Comparison of ENCODE assay signal across 1 cellular context in genomic region chr16:85641305-85641704, GRCh38.
TF ChIP-seq lines count a peak whose summit lies in the region.

No MANE protein-coding gene starts in this region.

TF ChIP-seq in K562, 482 proteins besides CTCF, POLR2A, EP300 and RAD21:
- TF ChIP-seq UBTF (IDR thresholded peaks at IDR 0.05; ENCODE audit: borderline replicate concordance in 1 of 2, low read depth in 2 of 2, low read length in 2 of 2): no peak
- 0 out of 2 replicates have a peak, but pooled peaks have one; percentile 7 for TF ChIP-seq SUPT5H (IDR thresholded peaks at IDR 0.05)
